ENCODE assay signal across 10 cellular contexts in the genomic region with DNA sequence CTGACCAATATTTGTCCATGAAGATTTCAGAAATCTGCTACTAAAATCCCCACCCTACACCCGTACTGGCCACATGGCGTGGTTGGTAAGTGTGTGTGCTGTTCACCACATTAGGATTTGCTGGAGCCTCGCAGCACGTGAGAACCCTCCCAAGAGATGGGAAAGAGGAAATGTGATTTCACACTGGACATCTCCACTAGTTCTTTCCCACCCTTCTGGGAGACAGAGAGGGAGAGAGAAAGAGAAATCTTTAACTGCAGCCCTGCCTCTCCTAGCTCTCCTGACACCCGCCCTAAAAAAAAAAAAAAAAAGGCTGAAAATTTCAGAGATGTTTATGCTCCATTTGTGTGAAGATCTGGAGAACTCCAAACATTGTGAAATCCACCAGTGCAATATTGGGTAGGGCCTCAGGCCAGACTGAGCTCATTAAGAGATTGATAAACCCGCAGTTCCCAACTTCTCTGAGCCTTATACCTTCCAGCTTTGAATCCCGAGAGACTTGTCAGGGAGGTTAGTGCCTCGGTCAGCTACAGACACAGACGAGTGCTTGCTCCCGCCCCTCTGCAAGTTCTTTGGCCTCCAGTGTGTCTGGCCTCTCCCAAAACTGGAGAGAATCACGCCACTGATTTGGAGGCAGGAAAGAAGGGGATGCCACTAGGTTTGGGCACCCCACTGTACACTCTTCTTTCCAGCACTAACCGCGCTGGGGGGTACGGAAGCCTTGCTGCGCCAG. TPM values are rescaled to one million over a fixed set of nuclear protein-coding genes. Genes with fewer than 3 reads are reported as not detected.
DNase-seq lines count a peak whose midpoint lies in the region; FAIRE-seq and TF ChIP-seq lines count a peak whose summit lies in the region.
"Had no signal": no experiment of that assay in that cellular context is flagged by ENCODE, and none has a peak within 500 bp of the region (broad histone marks: within the 10 kb centered on the region; RNA-seq: fewer than 3 reads in every experiment).

No MANE protein-coding gene starts in this region.

- H3K27ac ChIP-seq in dorsolateral prefrontal cortex = peak overlapping the region in 33 of 59 donors; percentile 7 to 92 (median 78)

- peaks cover 0 to 50% (median 0%) of the 10 kb centered on the region in 45 donors for H3K27me3 ChIP-seq in dorsolateral prefrontal cortex

- no peak for TF ChIP-seq POLR2A in GM12891 (IDR thresholded peaks at IDR 0.05; ENCODE audit: low read depth, low read length)

- TF ChIP-seq CTCF in AG04449 (IDR thresholded peaks at IDR 0.05; ENCODE audit: insufficient read depth, low read length, missing control alignments) (no peak), dorsolateral prefrontal cortex (IDR thresholded peaks at IDR 0.05 in 54 of 56, conservative IDR thresholded peaks at IDR 0.05 in 2 of 56; ENCODE audit: low read depth in 1 of 56, partially characterized antibody in 56 of 56) (no peak), mesothelial cell of epicardium (IDR thresholded peaks at IDR 0.05; ENCODE audit: unreplicated experiment) (no peak)

- H3K9me3 Mint-ChIP-seq in mesothelial cell of epicardium = no peaks in the 10 kb centered on the region
- H3K9me3 Mint-ChIP-seq: IgD-negative memory B cell had no signal

- POLR2A ChIA-PET in AG04449 (lab: Yijun Ruan, JAX) = interaction anchor here (0.6 to 3.5 kb wide), 9 partner anchors 13 to 226 kb away, joined by 3 to 22 read pairs (median 3); no protein-coding TSS in a partner anchor

- H3K4me3 Mint-ChIP-seq in mesothelial cell of epicardium = peak overlapping the region; percentile 79

- H3K4me3 ChIP-seq in AG04449 (ENCODE audit: low read depth, low read length) (peak overlapping the region; percentile 81), dorsolateral prefrontal cortex (peak overlapping the region in 56 of 59 donors; percentile 20 to 95 (median 73))

- no peak for DNase-seq in AG04449 (ENCODE audit: low read depth, low spot score)
- peak; percentile 62 for DNase-seq in MV-4-11 (lab: John Stamatoyannopoulos, UW)
- no peak for DNase-seq in dorsolateral prefrontal cortex
- no peak for DNase-seq in mesothelial cell of epicardium (ENCODE audit: low spot score in 2 of 2, unreplicated experiment in 2 of 2)
- DNase-seq in OCI-M2 (lab: John Stamatoyannopoulos, UW; ENCODE audit: unreplicated experiment) = no peak
- no peak for DNase-seq in globus pallidus (ENCODE audit: low spot score)
- no peak for DNase-seq in NCI-H1436 (lab: John Stamatoyannopoulos, UW)
- DNase-seq in GM12891 (ENCODE audit: insufficient read length, low spot score) = no peak
- DNase-seq: activated naive CD4-positive, alpha-beta T cell treated with anti-CD3 and anti-CD28 coated beads, Interleukin-2, amount 50 U/mL, for 16 hours had no signal

- no peaks in the 10 kb centered on the region for H3K36me3 Mint-ChIP-seq in mesothelial cell of epicardium
- H3K36me3 Mint-ChIP-seq: IgD-negative memory B cell had no signal

- H3K4me1 Mint-ChIP-seq in mesothelial cell of epicardium = peaks cover 66% of the 10 kb centered on the region

- H3K27me3 Mint-ChIP-seq in mesothelial cell of epicardium (ENCODE audit: low read depth) = peaks cover 80% of the 10 kb centered on the region

- CTCF ChIA-PET in AG04449 (lab: Yijun Ruan, JAX) = interaction anchor here (0.8 to 13.9 kb wide), 9 partner anchors 11 to 262 kb away, joined by 3 to 193 read pairs (median 4); no protein-coding TSS in a partner anchor

- no peak for FAIRE-seq in GM12891 (lab: Jason Lieb, UNC)

- H3K27ac Mint-ChIP-seq in mesothelial cell of epicardium = peak overlapping the region; percentile 77
- H3K27ac Mint-ChIP-seq: IgD-negative memory B cell had no signal

- intact Hi-C loops in dorsolateral prefrontal cortex (cut with DNase I) = no loop called here

TF ChIP-seq in GM12891, 5 proteins besides CTCF, POLR2A, EP300 and RAD21:
- TF ChIP-seq TAF1 (IDR thresholded peaks at IDR 0.05; ENCODE audit: low read depth, low read length) = no peak
- no peak for TF ChIP-seq PAX5 (IDR thresholded peaks at IDR 0.05; ENCODE audit: insufficient read depth, low read length, severe bottlenecking)
- no peak for TF ChIP-seq POU2F2 (IDR thresholded peaks at IDR 0.05; ENCODE audit: low read depth, low read length)
- no peak for TF ChIP-seq POLR2AphosphoS5 (IDR thresholded peaks at IDR 0.05; ENCODE audit: low read depth, low read length)
- TF ChIP-seq SPI1 (IDR thresholded peaks at IDR 0.05; ENCODE audit: low read depth, low read length) = no peak

RNA-seq across cellular contexts. Expression of a gene that starts 1.9 kb away (rescaled TPM):
- total RNA-seq in dorsolateral prefrontal cortex (10 to 100 TPM in 102 of 120 experiments, 1 to 10 TPM in 18; 7.2 to 26.4 (median 14.3) TPM), mesothelial cell of epicardium (21.3 to 21.5 TPM (median 21.4 TPM) in 3 replicates)
- polyA plus RNA-seq in GM12891 (2012; ENCODE audit: low read depth, missing spikeins) = 1.5 TPM
- polyA plus RNA-seq: IgD-negative memory B cell had no signal
